In the genomic region with DNA sequence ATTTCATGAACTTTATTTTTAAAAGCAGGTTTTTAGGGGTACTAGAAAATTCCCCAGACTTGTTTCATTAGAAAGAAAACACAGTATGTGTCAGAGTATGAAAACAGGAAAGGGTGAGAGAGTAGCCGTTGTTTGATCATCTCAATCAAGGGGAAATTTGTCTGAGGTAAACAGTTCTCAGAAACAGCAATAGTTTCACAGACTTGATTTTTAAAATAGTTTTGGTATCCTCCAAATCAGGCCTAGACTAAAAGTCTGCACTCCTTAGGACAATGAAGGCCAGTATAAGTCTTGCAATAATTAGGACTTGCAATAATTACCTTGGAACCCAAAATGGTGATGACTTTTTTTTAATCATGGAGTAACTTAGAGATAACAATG, we compare ENCODE assay signal across 10 cellular contexts.
A peak's percentile ranks its signal among the peaks of the same experiment; 100 is the strongest.
DNase-seq lines count a peak whose midpoint lies in the region; ATAC-seq lines count a peak whose summit lies in the region.
"Had no signal": no experiment of that assay in that cellular context is flagged by ENCODE, and none has a peak within 500 bp of the region (broad histone marks: within the 10 kb centered on the region; RNA-seq: fewer than 3 reads in every experiment).

No MANE protein-coding gene starts in this region.

- WGBS in GM23248 (ENCODE audit: low coverage in 1 of 2, low lambda C conversion rate in 2 of 2, missing lambda C conversion rate in 2 of 2), 2 experiments: 95 to 96% methylated on average over 1 of the region's 1 CpG

- DNase-seq in central memory CD4-positive, alpha-beta T cell: peak; percentile 63
- no peak for DNase-seq in effector CD4-positive, alpha-beta T cell
- DNase-seq in kidney glomerular epithelial cell (lab: John Stamatoyannopoulos, UW) (no peak), GM23248 (no peak), cerebellum (ENCODE audit: low spot score) (no peak)
- DNase-seq: NCI-H1105 had no signal

- H4K20me1 ChIP-seq in BLaER1 treated with 17β-estradiol and CSF1 and Interleukin-3, amounts not matched to agents 10 nM and 100 nM: no peaks in the 10 kb centered on the region
- no peaks in the 10 kb centered on the region for H4K20me1 ChIP-seq in GM23248 (ENCODE audit: insufficient read depth)

- H2AFZ ChIP-seq in GM23248: no peak overlapping the region

- no peaks in the 10 kb centered on the region for H3K27me3 ChIP-seq in BLaER1 treated with 17β-estradiol and CSF1 and Interleukin-3, amounts not matched to agents 10 nM and 100 nM
- no peaks in the 10 kb centered on the region for H3K27me3 ChIP-seq in GM23248 (replicated peaks; ENCODE audit: insufficient read depth)

- H3K27ac ChIP-seq in BLaER1 treated with 17β-estradiol and CSF1 and Interleukin-3, amounts not matched to agents 10 nM and 100 nM: peak overlapping the region in 8 of 11 experiments; percentile 2 to 37 (median 12); a peak in 7 of 22 replicates
- no peak overlapping the region for H3K27ac ChIP-seq in GM23248

- H3K9me2 ChIP-seq in GM23248 (ENCODE audit: insufficient read depth): no peaks in the 10 kb centered on the region

- no peak overlapping the region for H3K4me3 ChIP-seq in BLaER1 treated with 17β-estradiol and CSF1 and Interleukin-3, amounts not matched to agents 10 nM and 100 nM
- no peak overlapping the region for H3K4me3 ChIP-seq in GM23248

- no peaks in the 10 kb centered on the region for H3K36me3 ChIP-seq in BLaER1 treated with 17β-estradiol and CSF1 and Interleukin-3, amounts not matched to agents 10 nM and 100 nM
- no peaks in the 10 kb centered on the region for H3K36me3 ChIP-seq in GM23248 (ENCODE audit: low read depth)

- H3K9ac ChIP-seq in BLaER1 treated with 17β-estradiol and CSF1 and Interleukin-3, amounts not matched to agents 10 nM and 100 nM: peak overlapping the region in 3 of 11 experiments; percentile 8 to 30 (median 15); a peak in 4 of 22 replicates
- no peak overlapping the region for H3K9ac ChIP-seq in GM23248

- H3K9me3 ChIP-seq in BLaER1 treated with 17β-estradiol and CSF1 and Interleukin-3, amounts not matched to agents 10 nM and 100 nM (replicated peaks in 1 of 11): peaks cover 4 to 11% (median 7%) of the 10 kb centered on the region in 11 experiments; a peak in 17 of 22 replicates
- no peaks in the 10 kb centered on the region for H3K9me3 ChIP-seq in GM23248 (ENCODE audit: low read depth)

- H3F3A ChIP-seq in GM23248 (ENCODE audit: insufficient read depth): no peaks in the 10 kb centered on the region

- in situ Hi-C loops in GM23248 (cut with MboI): no loop called here

- H3K4me2 ChIP-seq in BLaER1 treated with 17β-estradiol and CSF1 and Interleukin-3, amounts not matched to agents 10 nM and 100 nM: peak overlapping the region; percentile 22 to 75 (median 50); a peak in 19 of 22 replicates
- H3K4me2 ChIP-seq in GM23248 (ENCODE audit: unreplicated experiment): no peak overlapping the region

- H3K79me2 ChIP-seq in GM23248 (ENCODE audit: insufficient read depth): no peaks in the 10 kb centered on the region

- H3K4me1 ChIP-seq in BLaER1 treated with 17β-estradiol and CSF1 and Interleukin-3, amounts not matched to agents 10 nM and 100 nM: peaks cover 12 to 29% (median 25%) of the 10 kb centered on the region in 10 experiments
- H3K4me1 ChIP-seq in GM23248 (ENCODE audit: insufficient read depth): no peaks in the 10 kb centered on the region

- ATAC-seq in GM19035 (IDR thresholded peaks at IDR 0.05; ENCODE audit: unreplicated experiment) (peak; percentile 66), HG03342 (IDR thresholded peaks at IDR 0.05; ENCODE audit: unreplicated experiment) (peak; percentile 51)
- ATAC-seq: HCT116 had no signal
